In genomic region chr11:18526521-18527296, GRCh38 we compare ENCODE assay signal across 8 cellular contexts. TPM values are rescaled to one million over a fixed set of nuclear protein-coding genes. Genes with fewer than 3 reads are reported as not detected.
A peak's percentile ranks its signal among the peaks of the same experiment; 100 is the strongest.
DNase-seq lines count a peak whose midpoint lies in the region; ATAC-seq and TF ChIP-seq lines count a peak whose summit lies in the region.

A gene with protein sequence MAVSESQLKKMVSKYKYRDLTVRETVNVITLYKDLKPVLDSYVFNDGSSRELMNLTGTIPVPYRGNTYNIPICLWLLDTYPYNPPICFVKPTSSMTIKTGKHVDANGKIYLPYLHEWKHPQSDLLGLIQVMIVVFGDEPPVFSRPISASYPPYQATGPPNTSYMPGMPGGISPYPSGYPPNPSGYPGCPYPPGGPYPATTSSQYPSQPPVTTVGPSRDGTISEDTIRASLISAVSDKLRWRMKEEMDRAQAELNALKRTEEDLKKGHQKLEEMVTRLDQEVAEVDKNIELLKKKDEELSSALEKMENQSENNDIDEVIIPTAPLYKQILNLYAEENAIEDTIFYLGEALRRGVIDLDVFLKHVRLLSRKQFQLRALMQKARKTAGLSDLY (minus strand): TSS chr11:18526942. CDS start chr11:18526816, 126 bp downstream.

- H3K4me1 ChIP-seq in BLaER1 treated with 17β-estradiol and CSF1 and Interleukin-3, amounts not matched to agents 10 nM and 100 nM, result peaks cover 16 to 28% (median 21%) of the 10 kb centered on the region in 10 experiments
- no peaks in the 10 kb centered on the region for H3K4me1 ChIP-seq in colonic mucosa

- H3K36me3 ChIP-seq in BLaER1 treated with 17β-estradiol and CSF1 and Interleukin-3, amounts not matched to agents 10 nM and 100 nM, result peaks cover 0 to 47% (median 28%) of the 10 kb centered on the region in 11 experiments; a peak in 18 of 22 replicates
- no peaks in the 10 kb centered on the region for H3K36me3 ChIP-seq in colonic mucosa

- no peak for TF ChIP-seq CTCF in colonic mucosa (IDR thresholded peaks at IDR 0.05)

- intact Hi-C loops in colonic mucosa (cut with DNase I), result loop anchor here (5.0 to 10.0 kb wide), 2 partner anchors 61 to 202 kb away; partner anchors contain the start of genes GTF2H1, HPS5 and UEVLD

- H3K27me3 ChIP-seq in BLaER1 treated with 17β-estradiol and CSF1 and Interleukin-3, amounts not matched to agents 10 nM and 100 nM, result no peaks in the 10 kb centered on the region
- H3K27me3 ChIP-seq in colonic mucosa, result no peaks in the 10 kb centered on the region

- H3K27ac ChIP-seq in BLaER1 treated with 17β-estradiol and CSF1 and Interleukin-3, amounts not matched to agents 10 nM and 100 nM, result peak within 1 kb of the TSS; percentile 93 to 99 (median 97)
- H3K27ac ChIP-seq in colonic mucosa, result peak within 1 kb of the TSS; percentile 91

- H3K4me3 ChIP-seq in BLaER1 treated with 17β-estradiol and CSF1 and Interleukin-3, amounts not matched to agents 10 nM and 100 nM, result peak within 1 kb of the TSS; percentile 66 to 92 (median 84)
- peak within 1 kb of the TSS; percentile 81 for H3K4me3 ChIP-seq in colonic mucosa

- H3K4me2 ChIP-seq in BLaER1 treated with 17β-estradiol and CSF1 and Interleukin-3, amounts not matched to agents 10 nM and 100 nM, result peak within 1 kb of the TSS; percentile 79 to 97 (median 90)

- peak within 1 kb of the TSS; percentile 89 to 99 (median 94) for H3K9ac ChIP-seq in BLaER1 treated with 17β-estradiol and CSF1 and Interleukin-3, amounts not matched to agents 10 nM and 100 nM
- H3K9ac ChIP-seq in colonic mucosa (ENCODE audit: low read depth in 2 of 2, low read length in 2 of 2), result peak within 1 kb of the TSS; percentile 89 to 99

- DNase-seq in NCI-H526 (lab: John Stamatoyannopoulos, UW) (peak; percentile 94 to 96), colonic mucosa (peak; percentile 98), kidney tubule cell (ENCODE audit: low spot score) (peak; percentile 94)
- peak; percentile 95 for DNase-seq in activated CD4-positive, alpha-beta T cell treated with anti-CD3 and anti-CD28 coated beads for 48 hours
- peak; percentile 79 to 86 for DNase-seq in stimulated activated CD4-positive, alpha-beta T cell treated with anti-CD3 and anti-CD28 coated beads, Interleukin-1b, Interleukin-23, amount 100 ng/mL, for 1 hour (ENCODE audit: low read depth in 2 of 2)

- H4K20me1 ChIP-seq in BLaER1 treated with 17β-estradiol and CSF1 and Interleukin-3, amounts not matched to agents 10 nM and 100 nM, result peaks cover 0 to 22% (median 5%) of the 10 kb centered on the region in 11 experiments; a peak in 10 of 22 replicates

- H3K9me3 ChIP-seq in BLaER1 treated with 17β-estradiol and CSF1 and Interleukin-3, amounts not matched to agents 10 nM and 100 nM (replicated peaks in 1 of 11), result no peaks in the 10 kb centered on the region
- no peaks in the 10 kb centered on the region for H3K9me3 ChIP-seq in colonic mucosa

- ATAC-seq in GM19328 (IDR thresholded peaks at IDR 0.05; ENCODE audit: unreplicated experiment) (peak; percentile 94), HG03469 (IDR thresholded peaks at IDR 0.05; ENCODE audit: unreplicated experiment) (peak; percentile 83)

RNA-seq across cellular contexts. Expression of the gene that starts here (rescaled TPM):
- total RNA-seq in colonic mucosa, result 10 to 100 TPM; 54.0 to 64.9 TPM

Comparison
In these comparisons a context has a peak if more than half of its experiments do, and no peak if none do; other contexts are left out.
1. Peak in every context shown above with its lines: DNase-seq, ATAC-seq, H3K4me3 ChIP-seq and H3K27ac ChIP-seq.